14 cellular contexts compared by ENCODE assay signal in genomic region chrX:23766650-23767551, GRCh38. TPM values are rescaled to one million over a fixed set of nuclear protein-coding genes. Genes with fewer than 3 reads are reported as not detected.
A peak's percentile ranks its signal among the peaks of the same experiment; 100 is the strongest.
DNase-seq lines count a peak whose midpoint lies in the region; ATAC-seq and TF ChIP-seq lines count a peak whose summit lies in the region.
"Had no signal": no experiment of that assay in that cellular context is flagged by ENCODE, and none has a peak within 500 bp of the region (broad histone marks: within the 10 kb centered on the region; RNA-seq: fewer than 3 reads in every experiment).

No MANE protein-coding gene starts in this region.

- H3K36me3 Mint-ChIP-seq in activated CD4-positive, alpha-beta memory T cell treated with anti-CD3 and anti-CD28 coated beads for 36 hours: no peaks in the 10 kb centered on the region
- H3K36me3 Mint-ChIP-seq in natural killer cell: no peaks in the 10 kb centered on the region
- H3K36me3 Mint-ChIP-seq: brain had no signal

- POLR2A ChIA-PET in activated CD4-positive, alpha-beta memory T cell treated with anti-CD3 and anti-CD28 coated beads for 36 hours (lab: Charles Lee): no interaction called here

- H3K27ac Mint-ChIP-seq in activated CD4-positive, alpha-beta memory T cell treated with anti-CD3 and anti-CD28 coated beads for 36 hours: no peak overlapping the region
- H3K27ac Mint-ChIP-seq in natural killer cell: peak overlapping the region; percentile 16 to 89
- H3K27ac Mint-ChIP-seq: brain had no signal

- H3K4me3 Mint-ChIP-seq in activated CD4-positive, alpha-beta memory T cell treated with anti-CD3 and anti-CD28 coated beads for 36 hours: peak overlapping the region; percentile 51
- H3K4me3 Mint-ChIP-seq in natural killer cell: peak overlapping the region; percentile 45
- H3K4me3 Mint-ChIP-seq: brain, neural crest cell had no signal

- ATAC-seq in HG02571 (IDR thresholded peaks at IDR 0.05; ENCODE audit: unreplicated experiment): peak; percentile 61
- peak; percentile 62 to 94 (median 88) for ATAC-seq in natural killer cell
- no peak for ATAC-seq in HG03521 (IDR thresholded peaks at IDR 0.05; ENCODE audit: unreplicated experiment)
- ATAC-seq in HG02588 (IDR thresholded peaks at IDR 0.05; ENCODE audit: unreplicated experiment): no peak

- H3K9me3 Mint-ChIP-seq in activated CD4-positive, alpha-beta memory T cell treated with anti-CD3 and anti-CD28 coated beads for 36 hours: no peaks in the 10 kb centered on the region
- no peaks in the 10 kb centered on the region for H3K9me3 Mint-ChIP-seq in natural killer cell
- H3K9me3 Mint-ChIP-seq: neural crest cell had no signal

- no peaks in the 10 kb centered on the region for H3K27me3 Mint-ChIP-seq in activated CD4-positive, alpha-beta memory T cell treated with anti-CD3 and anti-CD28 coated beads for 36 hours
- no peaks in the 10 kb centered on the region for H3K27me3 Mint-ChIP-seq in natural killer cell (ENCODE audit: low read depth in 2 of 2)
- H3K27me3 Mint-ChIP-seq: brain had no signal

- H3K4me3 ChIP-seq in GM12875 (ENCODE audit: low read depth, low read length): peak overlapping the region; percentile 35

- intact Hi-C loops in activated CD4-positive, alpha-beta memory T cell treated with anti-CD3 and anti-CD28 coated beads for 36 hours (cut with micrococcal nuclease): no loop called here
- intact Hi-C loops in natural killer cell (cut with micrococcal nuclease): loop anchor here (1.0 kb wide), 1 partner anchor 14 kb away; no protein-coding TSS in a partner anchor

- H3K4me1 Mint-ChIP-seq in activated CD4-positive, alpha-beta memory T cell treated with anti-CD3 and anti-CD28 coated beads for 36 hours (ENCODE audit: low read depth): no peaks in the 10 kb centered on the region
- peaks cover 0 to 9% of the 10 kb centered on the region in 2 donors for H3K4me1 Mint-ChIP-seq in natural killer cell
- H3K4me1 Mint-ChIP-seq: brain had no signal

- CTCF ChIA-PET in activated CD4-positive, alpha-beta memory T cell treated with anti-CD3 and anti-CD28 coated beads for 36 hours (lab: Charles Lee): no interaction called here

- no peak for TF ChIP-seq CTCF in GM12875 (IDR thresholded peaks at IDR 0.05; ENCODE audit: borderline replicate concordance, insufficient read depth, low read depth, low read length)
- no peak for TF ChIP-seq CTCF in natural killer cell (IDR thresholded peaks at IDR 0.05)

- DNase-seq in activated CD4-positive, alpha-beta memory T cell treated with anti-CD3 and anti-CD28 coated beads for 36 hours: no peak
- no peak for DNase-seq in natural killer cell
- no peak for DNase-seq in nucleus accumbens (lab: John Stamatoyannopoulos, UW)
- no peak for DNase-seq in NOMO-1 (lab: John Stamatoyannopoulos, UW; ENCODE audit: unreplicated experiment in 2 of 2)
- DNase-seq: activated CD4-positive, alpha-beta T cell treated with anti-CD3 and anti-CD28 coated beads, Interleukin-2, amount 50 U/mL, for 4 hours; EL; erythroblast; NCI-H2081 had no signal

RNA-seq across cellular contexts. Expression of gene SAT1, which starts 16.1 kb away (rescaled TPM):
- 100 to 1,000 TPM; 205 to 209 TPM for total RNA-seq in activated CD4-positive, alpha-beta memory T cell treated with anti-CD3 and anti-CD28 coated beads for 36 hours
- 100 to 1,000 TPM; 276 to 667 (median 524) TPM for total RNA-seq in natural killer cell

RNA-seq across cellular contexts. Expression of gene ACOT9, which starts 23.8 kb away (rescaled TPM):
- 10 to 100 TPM; 50.2 to 52.1 TPM for total RNA-seq in activated CD4-positive, alpha-beta memory T cell treated with anti-CD3 and anti-CD28 coated beads for 36 hours
- total RNA-seq in natural killer cell: 10 to 100 TPM; 20.0 to 24.9 (median 21.4) TPM

Comparison
In these comparisons a context has a peak if more than half of its experiments do, and no peak if none do; other contexts are left out.
1. ATAC-seq: peak in HG02571 (single experiment) and natural killer cell (3 of 3); none in HG03521 (single experiment) and HG02588 (single experiment).